20 cellular contexts compared by ENCODE assay signal in genomic region chr17:31536451-31536850, GRCh38.
A peak's percentile ranks its signal among the peaks of the same experiment; 100 is the strongest.
DNase-seq lines count a peak whose midpoint lies in the region; ATAC-seq and TF ChIP-seq lines count a peak whose summit lies in the region.
"Had no signal": no experiment of that assay in that cellular context is flagged by ENCODE, and none has a peak within 500 bp of the region (broad histone marks: within the 10 kb centered on the region; RNA-seq: fewer than 3 reads in every experiment).

No MANE protein-coding gene starts in this region.

- ATAC-seq in stimulated activated effector memory CD8-positive, alpha-beta T cell treated with anti-CD3 and anti-CD28 coated beads, Interleukin-12 subunit alpha, Interleukin-12 subunit beta, amount 100 ng/mL, for 72 hours = no peak
- no peak for ATAC-seq in GM18907 (IDR thresholded peaks at IDR 0.05; ENCODE audit: unreplicated experiment)
- ATAC-seq: A549, HCT116 had no signal

- H3K79me2 ChIP-seq in Karpas-422 (ENCODE audit: low read length) (no peaks in the 10 kb centered on the region), SU-DHL-6 (ENCODE audit: insufficient read depth, low read length) (no peaks in the 10 kb centered on the region)

- H3K27me3 Mint-ChIP-seq in chondrocyte (ENCODE audit: low read depth) = no peaks in the 10 kb centered on the region
- H3K27me3 Mint-ChIP-seq: CD8-positive, alpha-beta memory T cell had no signal

- H3K27ac Mint-ChIP-seq in stimulated activated effector memory CD8-positive, alpha-beta T cell treated with anti-CD3 and anti-CD28 coated beads, Interleukin-12 subunit alpha, Interleukin-12 subunit beta, amount 100 ng/mL, for 72 hours = peak overlapping the region; percentile 88
- H3K27ac Mint-ChIP-seq in chondrocyte (ENCODE audit: unreplicated experiment) = no peak overlapping the region

- H3K9me3 Mint-ChIP-seq in stimulated activated effector memory CD8-positive, alpha-beta T cell treated with anti-CD3 and anti-CD28 coated beads, Interleukin-12 subunit alpha, Interleukin-12 subunit beta, amount 100 ng/mL, for 72 hours = no peaks in the 10 kb centered on the region
- no peaks in the 10 kb centered on the region for H3K9me3 Mint-ChIP-seq in chondrocyte (ENCODE audit: low read depth)
- H3K9me3 Mint-ChIP-seq: CD8-positive, alpha-beta memory T cell had no signal

- H3K9ac ChIP-seq in Karpas-422 (ENCODE audit: low read length) = peak overlapping the region; percentile 31; the same call in 1 of the 2 replicates
- H3K9ac ChIP-seq in SU-DHL-6 (ENCODE audit: low read length) = peak overlapping the region; percentile 5; the same call in 1 of the 2 replicates

- H3K4me1 ChIP-seq in Karpas-422 (ENCODE audit: low read length) = peaks cover 62% of the 10 kb centered on the region

- no peak overlapping the region for H3K4me3 Mint-ChIP-seq in stimulated activated effector memory CD8-positive, alpha-beta T cell treated with anti-CD3 and anti-CD28 coated beads, Interleukin-12 subunit alpha, Interleukin-12 subunit beta, amount 100 ng/mL, for 72 hours
- H3K4me3 Mint-ChIP-seq in chondrocyte (ENCODE audit: unreplicated experiment) = no peak overlapping the region

- H3K4me3 ChIP-seq in Karpas-422 (ENCODE audit: low read length) (peak overlapping the region; percentile 24; the same call in 1 of the 2 replicates), SU-DHL-6 (ENCODE audit: insufficient read depth, low read length, poor library complexity, severe bottlenecking) (no peak overlapping the region)
- H3K4me3 ChIP-seq: A549, PC-9 had no signal

- H3K9me3 ChIP-seq in Karpas-422 (ENCODE audit: low read length) (no peaks in the 10 kb centered on the region), SU-DHL-6 (ENCODE audit: insufficient read depth, low read length) (no peaks in the 10 kb centered on the region)
- H3K9me3 ChIP-seq: A549 had no signal

- H4K20me1 ChIP-seq in Karpas-422 (ENCODE audit: insufficient read depth, low read depth, low read length) = no peaks in the 10 kb centered on the region
- H4K20me1 ChIP-seq in SU-DHL-6 (ENCODE audit: low read depth, low read length) = no peaks in the 10 kb centered on the region

- H3K27ac ChIP-seq in Karpas-422 (ENCODE audit: low read length) (peak overlapping the region; percentile 55), SU-DHL-6 (ENCODE audit: low read depth, low read length) (peak overlapping the region; percentile 93)
- H3K27ac ChIP-seq: A549, C4-2B, PC-9 had no signal

- H3K9me2 ChIP-seq in Karpas-422 (replicated peaks; ENCODE audit: insufficient read depth, low read length) = no peaks in the 10 kb centered on the region
- H3K9me2 ChIP-seq in SU-DHL-6 (replicated peaks; ENCODE audit: insufficient read depth, low read length) = no peaks in the 10 kb centered on the region

- DNase-seq in COLO668 (lab: John Stamatoyannopoulos, UW; ENCODE audit: unreplicated experiment) (peak; percentile 4), Karpas-422 (no peak), chondrocyte (ENCODE audit: low spot score) (no peak), KBM-7 (no peak)
- DNase-seq in stimulated activated effector memory CD8-positive, alpha-beta T cell treated with anti-CD3 and anti-CD28 coated beads, Interleukin-12 subunit alpha, Interleukin-12 subunit beta, amount 100 ng/mL, for 72 hours (ENCODE audit: low spot score in 2 of 2) = no peak
- DNase-seq: CD8-positive, alpha-beta memory T cell; DMS79; GOT3; KG1; NCI-H2081 treated with DMSO at 0.1 percent for 48 hours; NCI-H524 treated with DMSO at 0.1 percent for 48 hours; NCI-H82; PC-9; RPMI8226; SHP77 had no signal

- H3F3A ChIP-seq in SU-DHL-6 (ENCODE audit: insufficient read depth) = peaks cover 28% of the 10 kb centered on the region

- peak overlapping the region; percentile 60 for H3K4me2 ChIP-seq in Karpas-422 (ENCODE audit: low read depth, low read length, poor library complexity, severe bottlenecking)
- H3K4me2 ChIP-seq in SU-DHL-6 (ENCODE audit: low read depth, low read length, poor library complexity, severe bottlenecking) = peak overlapping the region; percentile 46
- H3K4me2 ChIP-seq: A549, PC-9 had no signal

- H3K36me3 ChIP-seq in Karpas-422 (ENCODE audit: insufficient read depth, low read length) (no peaks in the 10 kb centered on the region), SU-DHL-6 (ENCODE audit: low read length) (no peaks in the 10 kb centered on the region)

- TF ChIP-seq CTCF in SU-DHL-6 (IDR thresholded peaks at IDR 0.05; ENCODE audit: insufficient read depth, low read length, poor library complexity, severe bottlenecking) (no peak), chondrocyte (IDR thresholded peaks at IDR 0.05) (no peak)

- peaks cover 32% of the 10 kb centered on the region for H3K4me1 Mint-ChIP-seq in stimulated activated effector memory CD8-positive, alpha-beta T cell treated with anti-CD3 and anti-CD28 coated beads, Interleukin-12 subunit alpha, Interleukin-12 subunit beta, amount 100 ng/mL, for 72 hours
- peaks cover 23% of the 10 kb centered on the region for H3K4me1 Mint-ChIP-seq in chondrocyte (ENCODE audit: low read depth)

- H3K27me3 ChIP-seq in Karpas-422 (ENCODE audit: low read length) = no peaks in the 10 kb centered on the region
- H3K27me3 ChIP-seq in SU-DHL-6 (ENCODE audit: low read length) = no peaks in the 10 kb centered on the region

- in situ Hi-C loops in KBM-7 (cut with MboI; ENCODE audit: low pct_unique_long_range_greater_than_20kb, low sequenced_read_pairs) = loop anchor here (10.0 kb wide), 1 partner anchor 308 kb away; no protein-coding TSS in a partner anchor

- peaks cover 14% of the 10 kb centered on the region for H3K36me3 Mint-ChIP-seq in stimulated activated effector memory CD8-positive, alpha-beta T cell treated with anti-CD3 and anti-CD28 coated beads, Interleukin-12 subunit alpha, Interleukin-12 subunit beta, amount 100 ng/mL, for 72 hours
- no peaks in the 10 kb centered on the region for H3K36me3 Mint-ChIP-seq in chondrocyte (ENCODE audit: low read depth)

- H2AFZ ChIP-seq in Karpas-422 (ENCODE audit: low read length) (no peak overlapping the region), SU-DHL-6 (ENCODE audit: low read depth, low read length, severe bottlenecking) (no peak overlapping the region)
- H2AFZ ChIP-seq: PC-9 had no signal
